8 cellular contexts compared by ENCODE assay signal in the genomic region with DNA sequence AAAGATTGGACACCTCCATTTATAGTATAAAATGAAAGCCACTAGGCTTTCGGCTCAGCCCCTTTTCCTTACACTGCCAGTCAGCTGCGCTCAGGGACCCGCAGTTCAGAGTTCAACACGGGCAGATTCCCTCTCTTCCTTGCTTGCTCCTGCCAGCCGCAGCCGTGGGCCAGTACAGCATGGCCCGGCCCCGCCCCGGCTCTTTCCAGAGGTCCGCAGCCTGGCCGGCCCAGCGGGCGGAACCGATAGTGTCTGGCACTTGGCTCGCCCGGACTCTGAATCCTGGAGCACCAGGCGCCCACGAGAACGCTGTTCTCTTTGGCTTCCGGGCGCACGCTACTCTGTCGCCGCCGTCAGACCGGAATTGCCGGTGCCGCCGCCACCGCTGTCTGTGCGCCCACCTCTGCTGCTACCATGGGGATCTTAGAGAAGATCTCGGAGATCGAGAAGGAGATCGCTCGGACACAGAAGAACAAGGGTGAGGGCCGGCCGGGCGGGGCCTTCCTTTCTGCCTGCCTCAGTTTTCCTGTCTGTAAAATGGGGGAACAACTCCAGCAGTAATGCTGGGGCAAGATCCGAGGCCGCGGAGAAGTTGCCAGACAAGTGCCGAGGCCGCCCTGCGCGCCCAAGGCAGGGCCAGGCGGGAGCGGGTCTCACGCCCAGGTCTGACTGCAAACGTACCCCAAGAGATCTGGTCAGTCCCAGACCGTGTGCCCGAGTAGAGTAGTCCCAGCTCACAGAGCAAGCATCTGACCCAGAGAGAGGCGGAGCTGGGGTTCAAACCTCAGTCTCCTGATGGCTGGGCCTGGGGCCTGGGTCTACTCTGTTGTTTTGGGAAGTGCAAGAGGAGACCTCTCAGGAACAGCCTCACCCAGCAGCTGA. TPM values are rescaled to one million over a fixed set of nuclear protein-coding genes. Genes with fewer than 3 reads are reported as not detected.
DNase-seq lines count a peak whose midpoint lies in the region; ATAC-seq, FAIRE-seq and TF ChIP-seq lines count a peak whose summit lies in the region.

Gene DRG2 (plus strand): TSS at position 339 of the 882 bp plus-strand sequence. CDS start 76 bp downstream, at position 415.

- intact Hi-C loops in esophagus squamous epithelium (cut with DNase I), result no loop called here

- FAIRE-seq in RCC 7860 (lab: Jason Lieb, UNC), result no peak

- H3K4me1 ChIP-seq in esophagus squamous epithelium, result peaks cover 11 to 30% (median 15%) of the 10 kb centered on the region in 3 donors

- H3K9me3 Mint-ChIP-seq in activated T-cell treated with anti-CD3 and anti-CD28 coated beads, Interleukin-2, amount 50 U/mL, for 72 hours, result no peaks in the 10 kb centered on the region

- H3K4me3 ChIP-seq in esophagus squamous epithelium, result peak within 1 kb of the TSS; percentile 75 to 93 (median 86)

- no peaks in the 10 kb centered on the region for H3K27me3 ChIP-seq in esophagus squamous epithelium

- H3K27me3 Mint-ChIP-seq in activated T-cell treated with anti-CD3 and anti-CD28 coated beads, Interleukin-2, amount 50 U/mL, for 72 hours (ENCODE audit: low read depth), result no peaks in the 10 kb centered on the region

- peaks cover 0 to 2% of the 10 kb centered on the region in 2 donors for H3K36me3 Mint-ChIP-seq in activated T-cell treated with anti-CD3 and anti-CD28 coated beads, Interleukin-2, amount 50 U/mL, for 72 hours (ENCODE audit: insufficient read depth in 2 of 2)

- TF ChIP-seq POLR2A in esophagus squamous epithelium (IDR thresholded peaks at IDR 0.05), result peak in 2 of 4 donors; percentile 23 to 44

- TF ChIP-seq CTCF in esophagus squamous epithelium (IDR thresholded peaks at IDR 0.05), result peak in 4 of 6 experiments; percentile 5 to 61 (median 14)

- in situ Hi-C loops in KBM-7 (cut with MboI; ENCODE audit: low pct_unique_long_range_greater_than_20kb, low sequenced_read_pairs), result no loop called here

- peak within 1 kb of the TSS; percentile 82 to 90 (median 83) for H3K27ac ChIP-seq in esophagus squamous epithelium

- no peaks in the 10 kb centered on the region for H3K9me3 ChIP-seq in esophagus squamous epithelium

- H3K4me1 Mint-ChIP-seq in activated T-cell treated with anti-CD3 and anti-CD28 coated beads, Interleukin-2, amount 50 U/mL, for 72 hours (ENCODE audit: low read depth), result peaks cover 42% of the 10 kb centered on the region

- H3K36me3 ChIP-seq in esophagus squamous epithelium, result peaks cover 0 to 25% (median 0%) of the 10 kb centered on the region in 3 donors

- 0 to 1% methylated on average over 2 to 16 of the region's 52 CpGs for WGBS in esophagus squamous epithelium, 2 donors

- DNase-seq in DMS153 (lab: John Stamatoyannopoulos, UW) (peak; percentile 53), KBM-7 (peak; percentile 93), RCC 7860 (ENCODE audit: low spot score) (peak; percentile 77), esophagus squamous epithelium (lab: John Stamatoyannopoulos, UW) (peak; percentile 63), myocyte (ENCODE audit: low read depth) (peak; percentile 95)
- peak; percentile 91 to 94 for DNase-seq in activated T-cell treated with anti-CD3 and anti-CD28 coated beads, Interleukin-2, amount 50 U/mL, for 72 hours
- peak; percentile 70 to 78 for DNase-seq in stimulated activated CD8-positive, alpha-beta memory T cell treated with anti-CD3 and anti-CD28 coated beads, Interleukin-7, amount 100 ng/mL, for 4 hours (ENCODE audit: low read depth in 2 of 2)

- peak within 1 kb of the TSS; percentile 97 for H3K27ac Mint-ChIP-seq in activated T-cell treated with anti-CD3 and anti-CD28 coated beads, Interleukin-2, amount 50 U/mL, for 72 hours

- peak; percentile 87 for ATAC-seq in GM21619 (IDR thresholded peaks at IDR 0.05; ENCODE audit: unreplicated experiment)
- peak; percentile 98 to 99 for ATAC-seq in activated T-cell treated with anti-CD3 and anti-CD28 coated beads, Interleukin-2, amount 50 U/mL, for 72 hours (replicated peaks in 1 of 2)

- peak within 1 kb of the TSS; percentile 95 to 99 for H3K4me3 Mint-ChIP-seq in activated T-cell treated with anti-CD3 and anti-CD28 coated beads, Interleukin-2, amount 50 U/mL, for 72 hours

RNA-seq across cellular contexts. Expression of gene DRG2, which starts in this region (rescaled TPM):
- 10 to 100 TPM; 44.1 to 53.6 TPM for total RNA-seq in activated T-cell treated with anti-CD3 and anti-CD28 coated beads, Interleukin-2, amount 50 U/mL, for 72 hours
- total RNA-seq in esophagus squamous epithelium (10 to 100 TPM; 31.8 to 45.4 (median 37.9) TPM), myocyte (52.3 and 67.2 TPM in 2 replicates)
- polyA plus RNA-seq in myocyte (2012), result 38.3 TPM

Comparison
In these comparisons a context has a peak if more than half of its experiments do, and no peak if none do; other contexts are left out.
1. Peak in every context shown above with its lines: DNase-seq, ATAC-seq, H3K4me3 ChIP-seq and H3K27ac ChIP-seq.